Comparison of ENCODE assay signal across 15 cellular contexts in the genomic region with DNA sequence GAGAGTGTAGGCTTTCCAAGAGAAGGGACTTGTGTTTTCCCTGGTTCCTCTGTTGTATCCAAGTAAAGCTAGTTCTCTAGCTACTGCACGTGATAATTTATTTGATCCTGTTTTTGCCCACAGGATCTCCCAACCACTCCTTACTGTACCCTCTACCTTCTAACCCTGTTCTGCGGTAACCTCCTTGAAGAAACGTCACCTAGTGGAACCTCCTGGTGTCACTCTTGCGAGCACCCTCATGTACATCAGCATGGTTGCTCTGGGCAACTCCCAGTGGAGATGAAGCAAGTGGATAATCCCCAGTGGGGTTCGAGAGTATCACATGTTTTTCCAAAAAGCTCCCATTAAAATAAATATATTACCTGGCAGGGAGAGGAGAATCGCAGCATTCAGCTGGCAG.
DNase-seq lines count a peak whose midpoint lies in the region; ATAC-seq and TF ChIP-seq lines count a peak whose summit lies in the region.
"Had no signal": no experiment of that assay in that cellular context is flagged by ENCODE, and none has a peak within 500 bp of the region (broad histone marks: within the 10 kb centered on the region; RNA-seq: fewer than 3 reads in every experiment).

No MANE protein-coding gene starts in this region.

- H3K27ac ChIP-seq in GM23338 (ENCODE audit: low read depth) (no peak overlapping the region), WERI-Rb-1 (no peak overlapping the region)

- no peaks in the 10 kb centered on the region for H3K79me2 ChIP-seq in GM23338 (replicated peaks; ENCODE audit: insufficient read depth)

- peak overlapping the region; percentile 74 to 78 for H3K27ac Mint-ChIP-seq in natural killer cell treated with Interleukin-12 subunit alpha and Interleukin-12 subunit beta and Interleukin-15 and Interleukin-18, amount 100 ng/mL, for 72 hours
- H3K27ac Mint-ChIP-seq in natural killer cell (no peak overlapping the region), GM23338 (no peak overlapping the region)
- H3K27ac Mint-ChIP-seq: H9, immature natural killer cell, nephron had no signal

- H3F3A ChIP-seq in GM23338 (replicated peaks; ENCODE audit: low read depth): peaks cover 4% of the 10 kb centered on the region; the same call in 1 of the 2 replicates

- H3K4me2 ChIP-seq in GM23338: no peak overlapping the region

- H3K4me3 Mint-ChIP-seq in natural killer cell treated with Interleukin-12 subunit alpha and Interleukin-12 subunit beta and Interleukin-15 and Interleukin-18, amount 100 ng/mL, for 72 hours: peak overlapping the region; percentile 83
- H3K4me3 Mint-ChIP-seq in natural killer cell: no peak overlapping the region
- H3K4me3 Mint-ChIP-seq in GM23338: no peak overlapping the region
- H3K4me3 Mint-ChIP-seq: H9, nephron had no signal

- no peaks in the 10 kb centered on the region for H3K36me3 Mint-ChIP-seq in natural killer cell treated with Interleukin-12 subunit alpha and Interleukin-12 subunit beta and Interleukin-15 and Interleukin-18, amount 100 ng/mL, for 72 hours
- no peaks in the 10 kb centered on the region for H3K36me3 Mint-ChIP-seq in natural killer cell
- no peaks in the 10 kb centered on the region for H3K36me3 Mint-ChIP-seq in GM23338 (ENCODE audit: low read depth)
- H3K36me3 Mint-ChIP-seq: immature natural killer cell had no signal

- H3K27me3 Mint-ChIP-seq in natural killer cell treated with Interleukin-12 subunit alpha and Interleukin-12 subunit beta and Interleukin-15 and Interleukin-18, amount 100 ng/mL, for 72 hours: peaks cover 0 to 16% of the 10 kb centered on the region in 2 donors
- H3K27me3 Mint-ChIP-seq in natural killer cell (ENCODE audit: low read depth in 2 of 2): peaks cover 10 to 41% of the 10 kb centered on the region in 2 donors
- peaks cover 21% of the 10 kb centered on the region for H3K27me3 Mint-ChIP-seq in GM23338 (ENCODE audit: insufficient read depth, low read depth, poor library complexity)

- no peaks in the 10 kb centered on the region for H3K9me3 Mint-ChIP-seq in natural killer cell treated with Interleukin-12 subunit alpha and Interleukin-12 subunit beta and Interleukin-15 and Interleukin-18, amount 100 ng/mL, for 72 hours
- H3K9me3 Mint-ChIP-seq in natural killer cell: no peaks in the 10 kb centered on the region
- no peaks in the 10 kb centered on the region; the same call in 2 of the 3 replicates for H3K9me3 Mint-ChIP-seq in GM23338
- H3K9me3 Mint-ChIP-seq: H9, immature natural killer cell, nephron had no signal

- peaks cover 23% of the 10 kb centered on the region for H3K27me3 ChIP-seq in GM23338 (ENCODE audit: insufficient read depth)
- no peaks in the 10 kb centered on the region for H3K27me3 ChIP-seq in WERI-Rb-1 (ENCODE audit: insufficient read depth, low read depth, severe bottlenecking)

- H2AFZ ChIP-seq in GM23338: no peak overlapping the region; the same call in 1 of the 2 replicates

- DNase-seq in natural killer cell treated with Interleukin-12 subunit alpha and Interleukin-12 subunit beta and Interleukin-15 and Interleukin-18, amount 100 ng/mL, for 72 hours (ENCODE audit: low spot score): no peak
- DNase-seq in natural killer cell: no peak
- DNase-seq in GM23338 (ENCODE audit: low spot score): peak; percentile 13
- peak; percentile 22 for DNase-seq in WERI-Rb-1
- no peak for DNase-seq in NK-92 treated with Interleukin-12 subunit alpha and Interleukin-12 subunit beta, amount 100 ng/mL, for 24 hours (lab: John Stamatoyannopoulos, UW)
- no peak for DNase-seq in cerebellar nuclear complex (lab: John Stamatoyannopoulos, UW)
- DNase-seq: activated CD4-positive, CD25-positive, alpha-beta regulatory T cell; cortex of kidney; H9; immature natural killer cell; NCI-H2107; NCI-H774 had no signal

- no peaks in the 10 kb centered on the region for H4K20me1 ChIP-seq in GM23338 (replicated peaks; ENCODE audit: insufficient read depth)

- H3K9me3 ChIP-seq in WERI-Rb-1 (ENCODE audit: severe bottlenecking): peaks cover 5% of the 10 kb centered on the region

- peaks cover 26% of the 10 kb centered on the region for H3K4me1 ChIP-seq in GM23338 (ENCODE audit: insufficient read depth)

- H3K4me3 ChIP-seq in GM23338 (no peak overlapping the region), WERI-Rb-1 (ENCODE audit: low read depth, low read length) (no peak overlapping the region)
- H3K4me3 ChIP-seq: lung had no signal

- H3K36me3 ChIP-seq in GM23338 (ENCODE audit: insufficient read depth) (no peaks in the 10 kb centered on the region), WERI-Rb-1 (no peaks in the 10 kb centered on the region)

- intact Hi-C loops in natural killer cell (cut with micrococcal nuclease): no loop called here

- no peaks in the 10 kb centered on the region for H3K9me2 ChIP-seq in GM23338 (ENCODE audit: insufficient read depth)

- peaks cover 41% of the 10 kb centered on the region in 2 donors for H3K4me1 Mint-ChIP-seq in natural killer cell treated with Interleukin-12 subunit alpha and Interleukin-12 subunit beta and Interleukin-15 and Interleukin-18, amount 100 ng/mL, for 72 hours (ENCODE audit: low read depth in 2 of 2)
- H3K4me1 Mint-ChIP-seq in natural killer cell (peaks cover 24 to 25% of the 10 kb centered on the region in 2 donors), GM23338 (peaks cover 40% of the 10 kb centered on the region)

- no peak for ATAC-seq in natural killer cell treated with Interleukin-12 subunit alpha and Interleukin-12 subunit beta and Interleukin-15 and Interleukin-18, amount 100 ng/mL, for 72 hours
- ATAC-seq in natural killer cell: no peak
- no peak for ATAC-seq in GM23338
- no peak for ATAC-seq in HG03354 (IDR thresholded peaks at IDR 0.05; ENCODE audit: poor library complexity, severe bottlenecking, unreplicated experiment)

- no peak for TF ChIP-seq CTCF in natural killer cell (IDR thresholded peaks at IDR 0.05)
- TF ChIP-seq CTCF in GM23338 (conservative IDR thresholded peaks at IDR 0.05; ENCODE audit: low read depth in 2 of 2): 0 out of 4 replicates have a peak, but pooled peaks of 1 of the 2 experiments have one; percentile 4
- peak; percentile 31; the same call in 1 of the 2 replicates for TF ChIP-seq CTCF in WERI-Rb-1 (IDR thresholded peaks at IDR 0.05; ENCODE audit: low read depth, low read length)

TF ChIP-seq in GM23338, 12 proteins besides CTCF, POLR2A, EP300 and RAD21:
- TF ChIP-seq JUNB (IDR thresholded peaks at IDR 0.05; ENCODE audit: unreplicated experiment) (no peak), EZH2phosphoT487 (IDR thresholded peaks at IDR 0.05; ENCODE audit: unreplicated experiment) (no peak), ZNF331 (CRISPR knock-in tag; IDR thresholded peaks at IDR 0.05; ENCODE audit: low read depth) (no peak), STAT1 (IDR thresholded peaks at IDR 0.05; ENCODE audit: unreplicated experiment) (no peak), EZH2 (IDR thresholded peaks at IDR 0.05; ENCODE audit: low read depth, unreplicated experiment) (no peak), NANOG (IDR thresholded peaks at IDR 0.05; ENCODE audit: borderline replicate concordance) (no peak)
- TF ChIP-seq, protein P1, sequence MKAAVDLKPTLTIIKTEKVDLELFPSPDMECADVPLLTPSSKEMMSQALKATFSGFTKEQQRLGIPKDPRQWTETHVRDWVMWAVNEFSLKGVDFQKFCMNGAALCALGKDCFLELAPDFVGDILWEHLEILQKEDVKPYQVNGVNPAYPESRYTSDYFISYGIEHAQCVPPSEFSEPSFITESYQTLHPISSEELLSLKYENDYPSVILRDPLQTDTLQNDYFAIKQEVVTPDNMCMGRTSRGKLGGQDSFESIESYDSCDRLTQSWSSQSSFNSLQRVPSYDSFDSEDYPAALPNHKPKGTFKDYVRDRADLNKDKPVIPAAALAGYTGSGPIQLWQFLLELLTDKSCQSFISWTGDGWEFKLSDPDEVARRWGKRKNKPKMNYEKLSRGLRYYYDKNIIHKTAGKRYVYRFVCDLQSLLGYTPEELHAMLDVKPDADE (IDR thresholded peaks at IDR 0.05): no peak

Comparison
In these comparisons a context has a peak if more than half of its experiments do, and no peak if none do; other contexts are left out.
1. H3K27ac Mint-ChIP-seq: peak in natural killer cell treated with Interleukin-12 subunit alpha and Interleukin-12 subunit beta and Interleukin-15 and Interleukin-18, amount 100 ng/mL, for 72 hours (2 of 2); none in natural killer cell (0 of 2) and GM23338 (single experiment).
2. DNase-seq: peak in GM23338 (single experiment) and WERI-Rb-1 (single experiment); none in natural killer cell treated with Interleukin-12 subunit alpha and Interleukin-12 subunit beta and Interleukin-15 and Interleukin-18, amount 100 ng/mL, for 72 hours (single experiment), natural killer cell (single experiment), NK-92 treated with Interleukin-12 subunit alpha and Interleukin-12 subunit beta, amount 100 ng/mL, for 24 hours (single experiment) and cerebellar nuclear complex (0 of 2).